Comparison of ENCODE assay signal across 36 cellular contexts in genomic region chrX:103171353-103171752, GRCh38.
"Had no signal": no experiment of that assay in that cellular context is flagged by ENCODE, and none has a peak within 500 bp of the region (broad histone marks: within the 10 kb centered on the region; RNA-seq: fewer than 3 reads in every experiment).

No MANE protein-coding gene starts in this region.

- H3K4me1 ChIP-seq: ascending aorta had no signal

- H3K4me3 ChIP-seq: ascending aorta, cardiac muscle cell had no signal

- H3K9me3 ChIP-seq: ascending aorta had no signal

- H3K36me3 ChIP-seq: ascending aorta, cardiac muscle cell had no signal

- H3K9me3 Mint-ChIP-seq: activated CD4-positive, alpha-beta memory T cell treated with anti-CD3 and anti-CD28 coated beads, Interleukin-2, amount 10 ng/mL, durations not matched to agents 7 days and 5 days; activated CD4-positive, alpha-beta T cell treated with anti-CD3 and anti-CD28 coated beads, Interleukin-2, amount 10 ng/mL, durations not matched to agents 7 days and 5 days; activated naive CD4-positive, alpha-beta T cell treated with anti-CD3 and anti-CD28 coated beads, Interleukin-2, amount 10 ng/mL, durations not matched to agents 7 days and 5 days; activated naive CD4-positive, alpha-beta T cell treated with anti-CD3 and anti-CD28 coated beads, Interleukin-2, amount 50 U/mL, for 24 hours; activated naive CD8-positive, alpha-beta T cell treated with anti-CD3 and anti-CD28 coated beads, Interleukin-2, amount 10 ng/mL, durations not matched to agents 7 days and 5 days; activated naive CD8-positive, alpha-beta T cell treated with anti-CD3 and anti-CD28 coated beads, Interleukin-2, amount 50 U/mL, for 24 hours; activated T-cell treated with anti-CD3 and anti-CD28 coated beads, Interleukin-2, amount 50 U/mL, for 24 hours; activated T-helper 2 cell treated with anti-CD3 and anti-CD28 coated beads, Interferon-gamma antibody, Interleukin-2, Interleukin-4, amounts not matched to agents 10 μg/mL and 5 μg/mL and 100 μg/mL, durations not matched to agents 14 hours and 24 hours and 36 hours; brain; central memory CD8-positive, alpha-beta T cell; T-helper 1 cell treated with Interleukin-12 subunit alpha and Interleukin-12 subunit beta and Interleukin-4 antibody, amounts not matched to agents 30 μg/mL and 1 μg/mL, for 36 hours; T-helper 2 cell treated with Interferon-gamma antibody and Interleukin-4, amounts not matched to agents 5 μg/mL and 100 μg/mL, for 36 hours had no signal

- H3K27me3 ChIP-seq: cardiac muscle cell had no signal

- H3K27me3 Mint-ChIP-seq: activated CD4-positive, alpha-beta T cell treated with anti-CD3 and anti-CD28 coated beads, Interleukin-2, amount 10 ng/mL, durations not matched to agents 7 days and 5 days; activated CD8-positive, alpha-beta memory T cell treated with anti-CD3 and anti-CD28 coated beads, Interleukin-2, amount 10 ng/mL, durations not matched to agents 7 days and 5 days; activated naive CD4-positive, alpha-beta T cell treated with anti-CD3 and anti-CD28 coated beads, Interleukin-2, amount 10 ng/mL, durations not matched to agents 7 days and 5 days; activated naive CD8-positive, alpha-beta T cell treated with anti-CD3 and anti-CD28 coated beads, Interleukin-2, amount 50 U/mL, for 24 hours; brain; central memory CD8-positive, alpha-beta T cell had no signal

- H3K36me3 Mint-ChIP-seq: activated CD8-positive, alpha-beta memory T cell treated with anti-CD3 and anti-CD28 coated beads, Interleukin-2, amount 10 ng/mL, durations not matched to agents 7 days and 5 days; activated naive CD4-positive, alpha-beta T cell treated with anti-CD3 and anti-CD28 coated beads, Interleukin-2, amount 10 ng/mL, durations not matched to agents 7 days and 5 days; activated naive CD4-positive, alpha-beta T cell treated with anti-CD3 and anti-CD28 coated beads, Interleukin-2, amount 50 U/mL, for 24 hours; activated naive CD8-positive, alpha-beta T cell; activated naive CD8-positive, alpha-beta T cell treated with anti-CD3 and anti-CD28 coated beads, Interleukin-2, amount 10 ng/mL, durations not matched to agents 7 days and 5 days; brain had no signal

- DNase-seq: activated CD4-positive, alpha-beta memory T cell treated with anti-CD3 and anti-CD28 coated beads, Interleukin-2, amount 10 ng/mL, durations not matched to agents 7 days and 5 days; activated CD4-positive, alpha-beta T cell treated with anti-CD3 and anti-CD28 coated beads for 1 hour; activated CD4-positive, alpha-beta T cell treated with anti-CD3 and anti-CD28 coated beads for 36 hours; activated CD4-positive, alpha-beta T cell treated with anti-CD3 and anti-CD28 coated beads for 48 hours; activated CD4-positive, alpha-beta T cell treated with anti-CD3 and anti-CD28 coated beads, Interleukin-2, amount 10 ng/mL, durations not matched to agents 7 days and 5 days; activated CD4-positive, alpha-beta T cell treated with anti-CD3 and anti-CD28 coated beads, Interleukin-2, amount 50 U/mL, for 48 hours; activated CD4-positive, CD25-positive, alpha-beta regulatory T cell; activated CD8-positive, alpha-beta memory T cell treated with anti-CD3 and anti-CD28 coated beads for 24 hours; activated CD8-positive, alpha-beta memory T cell treated with anti-CD3 and anti-CD28 coated beads, Interleukin-2, amount 10 ng/mL, durations not matched to agents 7 days and 5 days; activated CD8-positive, alpha-beta memory T cell treated with anti-CD3 and anti-CD28 coated beads, Interleukin-2, amount 50 U/mL, for 48 hours; activated CD8-positive, alpha-beta T cell treated with anti-CD3 and anti-CD28 coated beads, Interleukin-2, amount 10 ng/mL, durations not matched to agents 7 days and 5 days; activated effector memory CD4-positive, alpha-beta T cell treated with Interleukin-2 at 50 U/mL for 16 hours; activated gamma-delta T cell; activated naive CD4-positive, alpha-beta T cell treated with anti-CD3 and anti-CD28 coated beads, Interleukin-2, amount 10 ng/mL, durations not matched to agents 7 days and 5 days; activated naive CD4-positive, alpha-beta T cell treated with Interleukin-2 at 50 U/mL for 16 hours; activated naive CD8-positive, alpha-beta T cell treated with anti-CD3 and anti-CD28 coated beads, Interleukin-2, amount 10 ng/mL, durations not matched to agents 7 days and 5 days; activated naive CD8-positive, alpha-beta T cell treated with anti-CD3 and anti-CD28 coated beads, Interleukin-2, amount 50 U/mL, for 24 hours; activated T-cell treated with anti-CD3 and anti-CD28 coated beads, Interleukin-2, amount 50 U/mL, for 24 hours; activated T-cell treated with anti-CD3 and anti-CD28 coated beads, Interleukin-2, amount 50 U/mL, for 48 hours; amygdala; anterior cingulate cortex; caudate nucleus; cerebellar nuclear complex; T-helper 2 cell; T-helper 9 cell had no signal

- H3K27ac Mint-ChIP-seq: activated CD4-positive, alpha-beta memory T cell treated with anti-CD3 and anti-CD28 coated beads, Interleukin-2, amount 10 ng/mL, durations not matched to agents 7 days and 5 days; activated CD4-positive, alpha-beta T cell treated with anti-CD3 and anti-CD28 coated beads for 36 hours; activated CD4-positive, alpha-beta T cell treated with anti-CD3 and anti-CD28 coated beads, Interleukin-2, amount 10 ng/mL, durations not matched to agents 7 days and 5 days; activated CD8-positive, alpha-beta memory T cell treated with anti-CD3 and anti-CD28 coated beads, Interleukin-2, amount 10 ng/mL, durations not matched to agents 7 days and 5 days; activated CD8-positive, alpha-beta T cell treated with anti-CD3 and anti-CD28 coated beads, Interleukin-2, amount 10 ng/mL, durations not matched to agents 7 days and 5 days; activated naive CD4-positive, alpha-beta T cell treated with anti-CD3 and anti-CD28 coated beads, Interleukin-2, amount 10 ng/mL, durations not matched to agents 7 days and 5 days; activated naive CD4-positive, alpha-beta T cell treated with anti-CD3 and anti-CD28 coated beads, Interleukin-2, amount 50 U/mL, for 24 hours; activated naive CD8-positive, alpha-beta T cell; activated naive CD8-positive, alpha-beta T cell treated with anti-CD3 and anti-CD28 coated beads, Interleukin-2, amount 10 ng/mL, durations not matched to agents 7 days and 5 days; activated naive CD8-positive, alpha-beta T cell treated with anti-CD3 and anti-CD28 coated beads, Interleukin-2, amount 50 U/mL, for 24 hours; activated T-cell treated with anti-CD3 and anti-CD28 coated beads, Interleukin-2, amount 50 U/mL, for 24 hours; activated T-helper 2 cell treated with anti-CD3 and anti-CD28 coated beads, Interferon-gamma antibody, Interleukin-2, Interleukin-4, amounts not matched to agents 10 μg/mL and 5 μg/mL and 100 μg/mL, durations not matched to agents 14 hours and 24 hours and 36 hours; brain; T-helper 1 cell treated with Interleukin-12 subunit alpha and Interleukin-12 subunit beta and Interleukin-4 antibody, amounts not matched to agents 30 μg/mL and 1 μg/mL, for 36 hours; T-helper 2 cell treated with Interferon-gamma antibody and Interleukin-4, amounts not matched to agents 5 μg/mL and 100 μg/mL, for 36 hours had no signal

- H3K4me1 Mint-ChIP-seq: activated naive CD8-positive, alpha-beta T cell treated with anti-CD3 and anti-CD28 coated beads, Interleukin-2, amount 10 ng/mL, durations not matched to agents 7 days and 5 days; activated naive CD8-positive, alpha-beta T cell treated with anti-CD3 and anti-CD28 coated beads, Interleukin-2, amount 50 U/mL, for 24 hours had no signal

- ATAC-seq: activated CD4-positive, alpha-beta T cell treated with anti-CD3 and anti-CD28 coated beads for 36 hours; activated CD4-positive, CD25-positive, alpha-beta regulatory T cell treated with anti-CD3 and anti-CD28 coated beads, Interleukin-2, amount 50 U/mL, for 24 hours; activated CD8-positive, alpha-beta memory T cell treated with anti-CD3 and anti-CD28 coated beads, Interleukin-2, amount 10 ng/mL, durations not matched to agents 7 days and 5 days; activated CD8-positive, alpha-beta T cell treated with anti-CD3 and anti-CD28 coated beads, Interleukin-2, amount 10 ng/mL, durations not matched to agents 7 days and 5 days; activated naive CD8-positive, alpha-beta T cell treated with anti-CD3 and anti-CD28 coated beads, Interleukin-2, amount 50 U/mL, for 24 hours had no signal

- H3K4me3 Mint-ChIP-seq: activated CD4-positive, alpha-beta memory T cell treated with anti-CD3 and anti-CD28 coated beads, Interleukin-2, amount 10 ng/mL, durations not matched to agents 7 days and 5 days; activated CD4-positive, alpha-beta T cell treated with anti-CD3 and anti-CD28 coated beads for 36 hours; activated CD4-positive, alpha-beta T cell treated with anti-CD3 and anti-CD28 coated beads, Interleukin-2, amount 10 ng/mL, durations not matched to agents 7 days and 5 days; activated CD8-positive, alpha-beta memory T cell treated with anti-CD3 and anti-CD28 coated beads, Interleukin-2, amount 10 ng/mL, durations not matched to agents 7 days and 5 days; activated CD8-positive, alpha-beta T cell treated with anti-CD3 and anti-CD28 coated beads, Interleukin-2, amount 10 ng/mL, durations not matched to agents 7 days and 5 days; activated naive CD4-positive, alpha-beta T cell treated with anti-CD3 and anti-CD28 coated beads, Interleukin-2, amount 10 ng/mL, durations not matched to agents 7 days and 5 days; activated naive CD4-positive, alpha-beta T cell treated with anti-CD3 and anti-CD28 coated beads, Interleukin-2, amount 50 U/mL, for 24 hours; activated naive CD8-positive, alpha-beta T cell; activated naive CD8-positive, alpha-beta T cell treated with anti-CD3 and anti-CD28 coated beads, Interleukin-2, amount 10 ng/mL, durations not matched to agents 7 days and 5 days; activated naive CD8-positive, alpha-beta T cell treated with anti-CD3 and anti-CD28 coated beads, Interleukin-2, amount 50 U/mL, for 24 hours; activated T-cell treated with anti-CD3 and anti-CD28 coated beads, Interleukin-2, amount 50 U/mL, for 24 hours; brain; central memory CD8-positive, alpha-beta T cell; T-helper 1 cell treated with Interleukin-12 subunit alpha and Interleukin-12 subunit beta and Interleukin-4 antibody, amounts not matched to agents 30 μg/mL and 1 μg/mL, for 36 hours; T-helper 2 cell treated with Interferon-gamma antibody and Interleukin-4, amounts not matched to agents 5 μg/mL and 100 μg/mL, for 36 hours had no signal

- H3K27ac ChIP-seq: ascending aorta, cardiac muscle cell, VCaP had no signal
